ENCODE assay signal across 9 cellular contexts in the genomic region with DNA sequence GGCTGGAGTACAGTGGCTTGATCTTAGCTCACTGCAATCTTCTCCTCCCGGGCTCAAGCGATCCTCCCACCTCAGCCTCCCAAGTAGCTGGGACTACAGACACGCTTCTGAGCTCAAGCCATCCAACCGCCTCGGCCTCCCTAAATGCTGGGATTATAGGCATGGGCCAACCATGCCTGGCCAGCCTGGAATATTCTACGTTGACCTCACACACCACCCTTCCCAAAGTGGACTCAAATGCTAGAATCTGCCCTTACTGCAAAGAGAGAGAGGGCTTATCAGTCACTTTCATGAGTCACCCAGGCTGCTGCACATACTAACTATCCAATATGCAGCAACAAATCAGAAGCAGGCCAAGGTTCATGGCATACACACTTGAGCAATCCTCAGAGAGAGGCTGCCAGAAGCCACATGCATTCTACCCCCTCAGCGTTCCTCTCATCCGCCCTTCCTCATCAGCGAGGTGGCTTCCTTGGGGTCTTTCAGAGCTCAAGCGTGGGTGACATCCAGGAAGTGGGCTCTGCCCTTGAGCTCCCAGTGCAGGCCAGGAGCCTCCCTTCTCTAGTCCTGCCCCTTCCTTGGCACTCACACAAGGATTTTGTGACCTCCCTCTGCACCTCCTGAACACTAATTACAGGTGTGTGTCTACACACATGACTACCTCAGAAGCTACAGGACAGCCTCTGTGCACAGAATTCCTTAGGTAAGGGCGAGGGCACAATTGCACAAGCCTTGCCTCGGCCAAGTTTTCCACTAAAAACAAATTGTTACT. TPM values are rescaled to one million over a fixed set of nuclear protein-coding genes. Genes with fewer than 3 reads are reported as not detected.
DNase-seq lines count a peak whose midpoint lies in the region; ATAC-seq and TF ChIP-seq lines count a peak whose summit lies in the region.
"Had no signal": no experiment of that assay in that cellular context is flagged by ENCODE, and none has a peak within 500 bp of the region (broad histone marks: within the 10 kb centered on the region; RNA-seq: fewer than 3 reads in every experiment).

No MANE protein-coding gene starts in this region.

- H3K4me3 ChIP-seq in HEK293 (ENCODE audit: low read depth, low read length) (no peak overlapping the region), RWPE2 (ENCODE audit: severe bottlenecking) (no peak overlapping the region), fibroblast of villous mesenchyme (ENCODE audit: low read depth, low read length) (no peak overlapping the region), subcutaneous abdominal adipose tissue (ENCODE audit: low read depth in 1 of 5, low read length in 5 of 5) (peak overlapping the region in 2 of 5 donors; percentile 29 to 45)

- peak overlapping the region in 1 of 5 donors; percentile 0 for H3K9ac ChIP-seq in subcutaneous abdominal adipose tissue (ENCODE audit: low read length in 5 of 5)

- H3K36me3 ChIP-seq in HEK293 (ENCODE audit: control insufficient read depth in 2 of 2, insufficient read depth in 1 of 2, low read length in 2 of 2) (no peaks in the 10 kb centered on the region), RWPE2 (ENCODE audit: low read depth) (no peaks in the 10 kb centered on the region), subcutaneous abdominal adipose tissue (ENCODE audit: control insufficient read depth in 5 of 5, insufficient read depth in 5 of 5, low read length in 5 of 5) (no peaks in the 10 kb centered on the region)

- POLR2A ChIA-PET in HEK293 (lab: Yijun Ruan, JAX) = no interaction called here

- DNase-seq in RWPE2 (ENCODE audit: low spot score) (no peak), fibroblast of villous mesenchyme (ENCODE audit: low read depth) (peak; percentile 94), T1000 (lab: John Stamatoyannopoulos, UW) (no peak), anterior cingulate cortex (lab: John Stamatoyannopoulos, UW) (no peak)
- DNase-seq: NCI-H2171 treated with DMSO at 0.1 percent for 48 hours had no signal

- H3K27me3 ChIP-seq in RWPE2 (ENCODE audit: insufficient read depth, poor library complexity, severe bottlenecking) = no peaks in the 10 kb centered on the region
- H3K27me3 ChIP-seq in subcutaneous abdominal adipose tissue (ENCODE audit: control insufficient read depth in 5 of 5, insufficient read depth in 4 of 5, low read length in 5 of 5) = no peaks in the 10 kb centered on the region

- ATAC-seq in RWPE2 (ENCODE audit: low read depth) (peak; percentile 92), HG03565 (IDR thresholded peaks at IDR 0.05; ENCODE audit: unreplicated experiment) (no peak), GM21381 (IDR thresholded peaks at IDR 0.05; ENCODE audit: unreplicated experiment) (no peak)

- CTCF ChIA-PET in HEK293 (lab: Yijun Ruan, JAX) = interaction anchor here (0.6 kb wide), 2 partner anchors 27 to 37 kb away, joined by 3 to 6 read pairs; no protein-coding TSS in a partner anchor

- TF ChIP-seq CTCF in HEK293 (tag by site-specific recombination; IDR thresholded peaks at IDR 0.05) = no peak
- TF ChIP-seq CTCF in RWPE2 (IDR thresholded peaks at IDR 0.05; ENCODE audit: poor library complexity, severe bottlenecking) = no peak
- no peak for TF ChIP-seq CTCF in fibroblast of villous mesenchyme (IDR thresholded peaks at IDR 0.05; ENCODE audit: insufficient read depth, low read depth, low read length)

- H3K4me1 ChIP-seq in HEK293 (ENCODE audit: control insufficient read depth, insufficient read depth, low read length) = no peaks in the 10 kb centered on the region
- peaks cover 6% of the 10 kb centered on the region for H3K4me1 ChIP-seq in RWPE2 (ENCODE audit: insufficient read depth, poor library complexity, severe bottlenecking)
- peaks cover 1 to 21% (median 17%) of the 10 kb centered on the region in 5 donors for H3K4me1 ChIP-seq in subcutaneous abdominal adipose tissue (ENCODE audit: control insufficient read depth in 5 of 5, insufficient read depth in 5 of 5, low read length in 5 of 5)

- no peak overlapping the region for H3K27ac ChIP-seq in HEK293 (ENCODE audit: extremely low read depth, low read depth, low read length)
- H3K27ac ChIP-seq in RWPE2 (ENCODE audit: poor library complexity, severe bottlenecking) = peak overlapping the region; percentile 20
- peak overlapping the region; percentile 87 for H3K27ac ChIP-seq in subcutaneous abdominal adipose tissue (ENCODE audit: low read depth, low read length)

- H3K9me3 ChIP-seq in HEK293 (ENCODE audit: control insufficient read depth, insufficient read depth, low read depth, low read length) (no peaks in the 10 kb centered on the region), RWPE2 (ENCODE audit: severe bottlenecking) (no peaks in the 10 kb centered on the region), subcutaneous abdominal adipose tissue (ENCODE audit: control insufficient read depth in 5 of 5, low read length in 5 of 5) (no peaks in the 10 kb centered on the region)

TF ChIP-seq in HEK293, 187 proteins besides CTCF, POLR2A, EP300 and RAD21:
- TF ChIP-seq, protein P1, sequence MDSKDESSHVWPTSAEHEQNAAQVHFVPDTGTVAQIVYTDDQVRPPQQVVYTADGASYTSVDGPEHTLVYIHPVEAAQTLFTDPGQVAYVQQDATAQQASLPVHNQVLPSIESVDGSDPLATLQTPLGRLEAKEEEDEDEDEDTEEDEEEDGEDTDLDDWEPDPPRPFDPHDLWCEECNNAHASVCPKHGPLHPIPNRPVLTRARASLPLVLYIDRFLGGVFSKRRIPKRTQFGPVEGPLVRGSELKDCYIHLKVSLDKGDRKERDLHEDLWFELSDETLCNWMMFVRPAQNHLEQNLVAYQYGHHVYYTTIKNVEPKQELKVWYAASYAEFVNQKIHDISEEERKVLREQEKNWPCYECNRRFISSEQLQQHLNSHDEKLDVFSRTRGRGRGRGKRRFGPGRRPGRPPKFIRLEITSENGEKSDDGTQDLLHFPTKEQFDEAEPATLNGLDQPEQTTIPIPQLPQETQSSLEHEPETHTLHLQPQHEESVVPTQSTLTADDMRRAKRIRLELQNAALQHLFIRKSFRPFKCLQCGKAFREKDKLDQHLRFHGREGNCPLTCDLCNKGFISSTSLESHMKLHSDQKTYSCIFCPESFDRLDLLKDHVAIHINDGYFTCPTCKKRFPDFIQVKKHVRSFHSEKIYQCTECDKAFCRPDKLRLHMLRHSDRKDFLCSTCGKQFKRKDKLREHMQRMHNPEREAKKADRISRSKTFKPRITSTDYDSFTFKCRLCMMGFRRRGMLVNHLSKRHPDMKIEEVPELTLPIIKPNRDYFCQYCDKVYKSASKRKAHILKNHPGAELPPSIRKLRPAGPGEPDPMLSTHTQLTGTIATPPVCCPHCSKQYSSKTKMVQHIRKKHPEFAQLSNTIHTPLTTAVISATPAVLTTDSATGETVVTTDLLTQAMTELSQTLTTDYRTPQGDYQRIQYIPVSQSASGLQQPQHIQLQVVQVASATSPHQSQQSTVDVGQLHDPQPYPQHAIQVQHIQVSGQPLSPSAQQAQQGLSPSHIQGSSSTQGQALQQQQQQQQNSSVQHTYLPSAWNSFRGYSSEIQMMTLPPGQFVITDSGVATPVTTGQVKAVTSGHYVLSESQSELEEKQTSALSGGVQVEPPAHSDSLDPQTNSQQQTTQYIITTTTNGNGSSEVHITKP (tag by site-specific recombination; IDR thresholded peaks at IDR 0.05) = 0 out of 2 replicates have a peak, but pooled peaks have one; percentile 11
- no peak for TF ChIP-seq KLF7 (tag by site-specific recombination; IDR thresholded peaks at IDR 0.05; ENCODE audit: borderline replicate concordance)

RNA-seq across cellular contexts. Expression of gene SIAH1, which starts 24.8 kb away (rescaled TPM):
- 28.9 and 39.3 TPM in 2 replicates for total RNA-seq in fibroblast of villous mesenchyme
